In the genomic region with DNA sequence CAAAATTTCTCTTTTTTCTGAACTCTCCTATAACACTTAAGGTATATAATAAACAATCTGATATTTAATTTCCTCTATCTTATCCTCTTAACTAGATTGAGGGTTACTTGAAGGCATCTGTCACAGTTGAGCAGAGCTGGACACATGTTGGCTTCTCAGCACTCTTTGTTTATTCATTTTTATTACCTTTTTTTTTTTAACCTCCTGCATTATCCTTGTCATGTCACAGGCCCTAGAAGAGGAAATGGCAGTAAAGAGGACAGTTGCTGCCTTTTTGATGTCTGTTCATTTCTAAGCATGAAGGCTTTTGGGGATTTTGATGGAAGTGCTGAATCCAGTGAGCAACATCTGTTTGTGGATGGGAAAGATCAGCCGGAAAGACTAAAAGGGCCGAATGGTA, we compare ENCODE assay signal across 25 cellular contexts. TPM values are rescaled to one million over a fixed set of nuclear protein-coding genes. Genes with fewer than 3 reads are reported as not detected.
DNase-seq lines count a peak whose midpoint lies in the region; ATAC-seq, FAIRE-seq and TF ChIP-seq lines count a peak whose summit lies in the region.
"Had no signal": no experiment of that assay in that cellular context is flagged by ENCODE, and none has a peak within 500 bp of the region (broad histone marks: within the 10 kb centered on the region; RNA-seq: fewer than 3 reads in every experiment).

No MANE protein-coding gene starts in this region.

- in situ Hi-C loops in gastrocnemius medialis (cut with MboI; ENCODE audit: low sequenced_read_pairs in 4 of 4): no loop called here

- H3K27me3 ChIP-seq in MM.1S (replicated peaks; ENCODE audit: insufficient read depth, low read length) (no peaks in the 10 kb centered on the region), gastrocnemius medialis (no peaks in the 10 kb centered on the region), stomach (no peaks in the 10 kb centered on the region)
- H3K27me3 ChIP-seq: cardiac muscle cell, pancreas had no signal

- H3K9me3 ChIP-seq in A549 (no peaks in the 10 kb centered on the region), MM.1S (replicated peaks; ENCODE audit: insufficient read depth, low read length) (no peaks in the 10 kb centered on the region), gastrocnemius medialis (no peaks in the 10 kb centered on the region), stomach (no peaks in the 10 kb centered on the region)
- H3K9me3 ChIP-seq: pancreas had no signal

- H2AFZ ChIP-seq in MM.1S (ENCODE audit: low read length): no peak overlapping the region

- no peak overlapping the region for H3K9ac ChIP-seq in MM.1S (ENCODE audit: low read length)

- H3K27ac ChIP-seq in A549: peak overlapping the region; percentile 95 to 96
- H3K27ac ChIP-seq in RWPE1: peak overlapping the region; percentile 95
- H3K27ac ChIP-seq in MM.1S (ENCODE audit: low read length): no peak overlapping the region
- no peak overlapping the region for H3K27ac ChIP-seq in gastrocnemius medialis
- no peak overlapping the region for H3K27ac ChIP-seq in stomach
- H3K27ac ChIP-seq: cardiac muscle cell, pancreas had no signal

- no peak overlapping the region for H3K4me3 ChIP-seq in A549
- H3K4me3 ChIP-seq in MM.1S (ENCODE audit: low read length): no peak overlapping the region
- H3K4me3 ChIP-seq in gastrocnemius medialis: no peak overlapping the region
- no peak overlapping the region for H3K4me3 ChIP-seq in stomach
- H3K4me3 ChIP-seq: cardiac muscle cell, K562, pancreas had no signal

- no peaks in the 10 kb centered on the region for H3K79me2 ChIP-seq in MM.1S (ENCODE audit: low read length)

- H3K36me3 ChIP-seq in MM.1S (replicated peaks; ENCODE audit: insufficient read depth, low read length) (no peaks in the 10 kb centered on the region), gastrocnemius medialis (no peaks in the 10 kb centered on the region), stomach (no peaks in the 10 kb centered on the region)
- H3K36me3 ChIP-seq: cardiac muscle cell, pancreas had no signal

- ATAC-seq in A549 (no peak), gastrocnemius medialis (no peak)
- ATAC-seq: K562; naive thymus-derived CD8-positive, alpha-beta T cell had no signal

- intact Hi-C loops in gastrocnemius medialis (cut with DNase I; ENCODE audit: low total_unique reads): loop anchor here (2.0 kb wide), 1 partner anchor 24 kb away; no protein-coding TSS in a partner anchor
- intact Hi-C loops in stomach (cut with DNase I; ENCODE audit: low total_unique reads): no loop called here

- H3F3A ChIP-seq in MM.1S (ENCODE audit: insufficient read depth, low read length): no peaks in the 10 kb centered on the region

- POLR2A ChIA-PET in A549 (lab: Yijun Ruan, JAX): no interaction called here
- POLR2A ChIA-PET in RWPE1 (lab: Yijun Ruan, JAX; ENCODE audit: low non-redundant PET): interaction anchor here (0.7 kb wide), 1 partner anchor 36 kb away, joined by 3 read pairs; no protein-coding TSS in a partner anchor

- TF ChIP-seq RAD21 in A549 (conservative IDR thresholded peaks at IDR 0.05 in 1 of 2, IDR thresholded peaks at IDR 0.05 in 1 of 2): no peak

- H3K9me2 ChIP-seq in MM.1S (replicated peaks; ENCODE audit: insufficient read depth, low read length): no peaks in the 10 kb centered on the region

- peaks cover 63% of the 10 kb centered on the region for H3K4me1 ChIP-seq in A549
- H3K4me1 ChIP-seq in MM.1S (ENCODE audit: low read length): no peaks in the 10 kb centered on the region
- H3K4me1 ChIP-seq in gastrocnemius medialis: peaks cover 9 to 11% of the 10 kb centered on the region in 2 donors
- peaks cover 41 to 62% (median 52%) of the 10 kb centered on the region in 4 donors for H3K4me1 ChIP-seq in stomach

- TF ChIP-seq POLR2A in A549 (IDR thresholded peaks at IDR 0.05; ENCODE audit: low read length) (no peak), gastrocnemius medialis (IDR thresholded peaks at IDR 0.05) (no peak), stomach (IDR thresholded peaks at IDR 0.05) (no peak)

- CTCF ChIA-PET in A549 (lab: Yijun Ruan, JAX): interaction anchor here (0.7 to 7.9 kb wide), 8 partner anchors 12 to 76 kb away, joined by 3 to 47 read pairs (median 4); no protein-coding TSS in a partner anchor
- CTCF ChIA-PET in RWPE1 (lab: Yijun Ruan, JAX): no interaction called here

- H3K4me2 ChIP-seq in A549 (peak overlapping the region; percentile 89), MM.1S (ENCODE audit: low read depth, low read length) (no peak overlapping the region)

- TF ChIP-seq CTCF in A549 (IDR thresholded peaks at IDR 0.05): no peak
- no peak for TF ChIP-seq CTCF in RWPE1 (conservative IDR thresholded peaks at IDR 0.05; ENCODE audit: low read depth)
- TF ChIP-seq CTCF in MM.1S (IDR thresholded peaks at IDR 0.05; ENCODE audit: low read length): no peak
- TF ChIP-seq CTCF in gastrocnemius medialis (IDR thresholded peaks at IDR 0.05 in 4 of 5, conservative IDR thresholded peaks at IDR 0.05 in 1 of 5): no peak
- no peak for TF ChIP-seq CTCF in stomach (IDR thresholded peaks at IDR 0.05)

- no peaks in the 10 kb centered on the region for H4K20me1 ChIP-seq in MM.1S (ENCODE audit: insufficient read depth, low read length)

- TF ChIP-seq EP300 in A549 (IDR thresholded peaks at IDR 0.05) (no peak), stomach (IDR thresholded peaks at IDR 0.05) (no peak)

- 83% methylated on average over 2 of the region's 2 CpGs for WGBS in A549 (ENCODE audit: missing lambda C conversion rate)
- 84 to 93% (median 87%) methylated on average over 2 of the region's 2 CpGs for WGBS in stomach, 5 donors

- no peak for FAIRE-seq in A549 (lab: Jason Lieb, UNC)
- FAIRE-seq: K562, pancreas had no signal

- DNase-seq in A549 (ENCODE audit: low read depth in 1 of 2, low spot score in 1 of 2) (no peak), DMS79 (lab: John Stamatoyannopoulos, UW) (peak; percentile 21), RWPE1 (ENCODE audit: low spot score) (no peak), kidney tubule cell (ENCODE audit: low spot score) (peak; percentile 33), MM.1S (no peak), gastrocnemius medialis (no peak), stomach (no peak)
- DNase-seq: activated CD8-positive, alpha-beta memory T cell treated with anti-CD3 and anti-CD28 coated beads for 24 hours; activated T-cell treated with anti-CD3 and anti-CD28 coated beads, Interleukin-2, amount 50 U/mL, for 24 hours; CD4-positive, CD25-positive, alpha-beta regulatory T cell; dermis blood vessel endothelial cell; GF-D8; H7; MV-4-11; naive thymus-derived CD8-positive, alpha-beta T cell; NCI-H2029; NCI-H446 treated with DMSO at 0.1 percent for 48 hours; pancreas; right cardiac atrium; RPMI8226; stimulated activated CD8-positive, alpha-beta memory T cell treated with anti-CD3 and anti-CD28 coated beads, Interleukin-4, amount 100 ng/mL, for 48 hours; substantia nigra; T1000 had no signal

TF ChIP-seq in A549, 52 proteins besides CTCF, POLR2A, EP300 and RAD21:
- TF ChIP-seq KDM5A (IDR thresholded peaks at IDR 0.05) (no peak), HOXB13 (CRISPR knock-in tag; IDR thresholded peaks at IDR 0.05; ENCODE audit: low read depth) (no peak), ZSCAN20 (CRISPR knock-in tag; IDR thresholded peaks at IDR 0.05) (no peak)
TF ChIP-seq in A549: peak in this region for 0.

RNA-seq across cellular contexts. Expression of a gene that starts 32.5 kb away (rescaled TPM):
- polyA plus RNA-seq in A549 (2011; rRNA removed) (14.8 and 17.0 TPM in 2 replicates), A549 (2017; fragmentation: RNase III; extraction: RNeasy Plus Mini Kit Qiagen cat#74134 plus additional on column Dnase treatment) (30.1 to 32.9 TPM (median 30.6 TPM) in 3 replicates), stomach (10 to 100 TPM; 35.7 to 64.9 (median 43.7) TPM)
- 22.7 and 24.5 TPM in 2 replicates for polyA plus RNA-seq in A549 (2012; cell fraction: cytosol; rRNA removed)
- polyA plus RNA-seq in A549 (2012; cell fraction: nucleus; rRNA removed): 86.6 and 98.4 TPM in 2 replicates
- 19.2 and 21.8 TPM in 2 replicates for polyA minus RNA-seq in A549 (2011; rRNA and poly(A)+ RNA removed)
- total RNA-seq in gastrocnemius medialis (10 to 100 TPM in 1 of 4 donors, 1 to 10 TPM in 3; 5.8 to 14.3 (median 9.5) TPM), stomach (100 to 1,000 TPM in 1 of 5 donors, 10 to 100 TPM in 4; 23.3 to 111 (median 32.6) TPM)

Comparison
In these comparisons a context has a peak if more than half of its experiments do, and no peak if none do; other contexts are left out.
1. DNase-seq: peak in DMS79 (single experiment) and kidney tubule cell (single experiment); none in A549 (0 of 2), RWPE1 (single experiment), MM.1S (single experiment), gastrocnemius medialis (0 of 2) and stomach (single experiment).
2. H3K27ac ChIP-seq: peak in A549 (2 of 2) and RWPE1 (single experiment); none in MM.1S (single experiment), gastrocnemius medialis (0 of 4) and stomach (0 of 5).